Comparison of ENCODE assay signal across 8 cellular contexts in the genomic region with DNA sequence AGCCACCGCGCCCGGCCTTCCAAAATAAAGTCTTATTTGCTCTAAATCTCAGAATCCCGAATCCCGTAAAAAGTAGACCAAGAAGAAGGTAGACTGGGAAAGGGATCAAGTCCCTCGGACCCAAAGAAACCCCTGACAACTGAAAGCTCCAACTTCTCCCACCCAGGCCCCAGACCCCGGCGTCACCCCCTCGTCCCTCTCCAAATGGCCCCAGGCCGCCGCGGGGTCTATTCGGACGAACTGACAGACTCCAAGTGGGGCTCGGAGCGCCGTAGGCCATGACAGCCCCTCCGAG. TPM values are rescaled to one million over a fixed set of nuclear protein-coding genes. Genes with fewer than 3 reads are reported as not detected.
DNase-seq lines count a peak whose midpoint lies in the region; ATAC-seq and TF ChIP-seq lines count a peak whose summit lies in the region.

No MANE protein-coding gene starts in this region.

- TF ChIP-seq RAD21 in liver (IDR thresholded peaks at IDR 0.05), result no peak

- H3K4me1 ChIP-seq in liver (ENCODE audit: control insufficient read depth in 4 of 4, insufficient read depth in 4 of 4, low read length in 3 of 4), result peaks cover 3 to 17% (median 6%) of the 10 kb centered on the region in 4 donors
- peaks cover 0 to 52% (median 29%) of the 10 kb centered on the region in 4 donors for H3K4me1 ChIP-seq in tibial artery

- no peaks in the 10 kb centered on the region for H3K36me3 ChIP-seq in liver (ENCODE audit: control insufficient read depth in 4 of 4, insufficient read depth in 3 of 4, low read depth in 1 of 4, low read length in 3 of 4)
- H3K36me3 ChIP-seq in tibial artery, result no peaks in the 10 kb centered on the region

- CTCF ChIA-PET in activated CD8-positive, alpha-beta memory T cell treated with anti-CD3 and anti-CD28 coated beads, Interleukin-2, amount 10 ng/mL, durations not matched to agents 7 days and 5 days (lab: Charles Lee), result interaction anchor here (1.0 to 5.0 kb wide), 3 partner anchors 13 to 61 kb away, joined by 3 to 28 read pairs (median 7); no protein-coding TSS in a partner anchor

- intact Hi-C loops in tibial artery (cut with DNase I; ENCODE audit: low total_unique reads), result loop anchor here (5.0 to 10.0 kb wide), 2 partner anchors 54 to 214 kb away; partner anchors contain the start of gene ADGRL1

- peaks cover 38% of the 10 kb centered on the region for H3K4me1 Mint-ChIP-seq in activated CD8-positive, alpha-beta memory T cell treated with anti-CD3 and anti-CD28 coated beads, Interleukin-2, amount 10 ng/mL, durations not matched to agents 7 days and 5 days

- H3K9me3 Mint-ChIP-seq in activated CD8-positive, alpha-beta memory T cell treated with anti-CD3 and anti-CD28 coated beads, Interleukin-2, amount 10 ng/mL, durations not matched to agents 7 days and 5 days (ENCODE audit: low read depth), result no peaks in the 10 kb centered on the region

- H3K4me3 Mint-ChIP-seq in activated CD8-positive, alpha-beta memory T cell treated with anti-CD3 and anti-CD28 coated beads, Interleukin-2, amount 10 ng/mL, durations not matched to agents 7 days and 5 days, result peak overlapping the region; percentile 86

- H3K27me3 Mint-ChIP-seq in activated CD8-positive, alpha-beta memory T cell treated with anti-CD3 and anti-CD28 coated beads, Interleukin-2, amount 10 ng/mL, durations not matched to agents 7 days and 5 days, result no peaks in the 10 kb centered on the region

- ATAC-seq in activated CD8-positive, alpha-beta memory T cell treated with anti-CD3 and anti-CD28 coated beads, Interleukin-2, amount 10 ng/mL, durations not matched to agents 7 days and 5 days, result no peak

- H3K9ac ChIP-seq in liver (ENCODE audit: low read depth in 1 of 2, low read length in 2 of 2), result peak overlapping the region; percentile 51 to 60

- H3K27ac ChIP-seq in angular gyrus (ENCODE audit: low read depth, low read length) (peak overlapping the region; percentile 74), liver (ENCODE audit: low read depth in 1 of 2, low read length in 2 of 2) (peak overlapping the region; percentile 76 to 82), tibial artery (peak overlapping the region; percentile 93)

- H3K27me3 ChIP-seq in liver (ENCODE audit: control insufficient read depth in 4 of 4, insufficient read depth in 4 of 4, low read length in 3 of 4), result no peaks in the 10 kb centered on the region
- H3K27me3 ChIP-seq in tibial artery, result no peaks in the 10 kb centered on the region

- peaks cover 32% of the 10 kb centered on the region for H3K36me3 Mint-ChIP-seq in activated CD8-positive, alpha-beta memory T cell treated with anti-CD3 and anti-CD28 coated beads, Interleukin-2, amount 10 ng/mL, durations not matched to agents 7 days and 5 days

- H3K4me3 ChIP-seq in liver (ENCODE audit: low read depth in 1 of 3, low read length in 3 of 3), result peak overlapping the region; percentile 76 to 78 (median 77)
- peak overlapping the region; percentile 81 to 88 for H3K4me3 ChIP-seq in tibial artery

- no peaks in the 10 kb centered on the region for H3K9me3 ChIP-seq in liver (ENCODE audit: control insufficient read depth in 4 of 4, low read length in 3 of 4)
- no peaks in the 10 kb centered on the region for H3K9me3 ChIP-seq in tibial artery

- under 1% methylated on average over 18 of the region's 18 CpGs for WGBS in liver

- peak overlapping the region; percentile 94 for H3K27ac Mint-ChIP-seq in activated CD8-positive, alpha-beta memory T cell treated with anti-CD3 and anti-CD28 coated beads, Interleukin-2, amount 10 ng/mL, durations not matched to agents 7 days and 5 days

- no peak for TF ChIP-seq CTCF in liver (IDR thresholded peaks at IDR 0.05; ENCODE audit: low read depth, low read length, missing input control)
- no peak for TF ChIP-seq CTCF in tibial artery (IDR thresholded peaks at IDR 0.05)

- DNase-seq in activated CD8-positive, alpha-beta memory T cell treated with anti-CD3 and anti-CD28 coated beads, Interleukin-2, amount 10 ng/mL, durations not matched to agents 7 days and 5 days, result no peak
- DNase-seq in activated CD8-positive, alpha-beta memory T cell treated with anti-CD3 and anti-CD28 coated beads for 24 hours, result no peak
- DNase-seq in tibial artery (no peak), iPS-NIHi7 (ENCODE audit: extremely low spot score) (no peak), middle frontal gyrus (ENCODE audit: extremely low spot score, low spot score) (no peak), SIG-M5 treated with dmso at 0.1 percent for 504 hours (lab: John Stamatoyannopoulos, UW; ENCODE audit: unreplicated experiment) (no peak)

TF ChIP-seq in liver, 16 proteins besides CTCF, POLR2A, EP300 and RAD21:
- TF ChIP-seq HNF4G (IDR thresholded peaks at IDR 0.05), result no peak
- TF ChIP-seq, protein P1, sequence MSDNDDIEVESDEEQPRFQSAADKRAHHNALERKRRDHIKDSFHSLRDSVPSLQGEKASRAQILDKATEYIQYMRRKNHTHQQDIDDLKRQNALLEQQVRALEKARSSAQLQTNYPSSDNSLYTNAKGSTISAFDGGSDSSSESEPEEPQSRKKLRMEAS (IDR thresholded peaks at IDR 0.05), result no peak
- TF ChIP-seq GABPA (IDR thresholded peaks at IDR 0.05 in 1 of 2, conservative IDR thresholded peaks at IDR 0.05 in 1 of 2), result no peak
- no peak for TF ChIP-seq NR2F2 (IDR thresholded peaks at IDR 0.05)
- no peak for TF ChIP-seq JUND (IDR thresholded peaks at IDR 0.05)
- no peak for TF ChIP-seq TAF1 (conservative IDR thresholded peaks at IDR 0.05)
- TF ChIP-seq SP1 (IDR thresholded peaks at IDR 0.05), result no peak

RNA-seq across cellular contexts. Expression of gene DDX39A, which starts 0.5 kb away (rescaled TPM):
- total RNA-seq in activated CD8-positive, alpha-beta memory T cell treated with anti-CD3 and anti-CD28 coated beads, Interleukin-2, amount 10 ng/mL, durations not matched to agents 7 days and 5 days, result 100 to 1,000 TPM; 273 to 311 TPM
- total RNA-seq in liver, result 10 to 100 TPM; 34.6 to 54.7 TPM
- 10 to 100 TPM; 24.9 to 36.1 TPM for polyA plus RNA-seq in liver

RNA-seq across cellular contexts. Expression of gene PKN1, which starts 14.4 kb away (rescaled TPM):
- total RNA-seq in activated CD8-positive, alpha-beta memory T cell treated with anti-CD3 and anti-CD28 coated beads, Interleukin-2, amount 10 ng/mL, durations not matched to agents 7 days and 5 days, result 100 to 1,000 TPM; 224 to 236 TPM
- 10 to 100 TPM; 24.8 to 41.6 TPM for total RNA-seq in liver
- polyA plus RNA-seq in liver, result 10 to 100 TPM; 13.7 to 19.8 TPM

RNA-seq across cellular contexts. Expression of gene ADGRE5, which starts 37.4 kb away (rescaled TPM):
- total RNA-seq in activated CD8-positive, alpha-beta memory T cell treated with anti-CD3 and anti-CD28 coated beads, Interleukin-2, amount 10 ng/mL, durations not matched to agents 7 days and 5 days, result 100 to 1,000 TPM; 276 to 311 TPM
- 10 to 100 TPM; 11.3 to 20.4 TPM for total RNA-seq in liver
- polyA plus RNA-seq in liver, result 10 to 100 TPM in 1 of 2 donors, 1 to 10 TPM in 1; 7.0 to 17.0 TPM

RNA-seq across cellular contexts. Expression of gene PTGER1, which starts 56.5 kb away (rescaled TPM):
- total RNA-seq in activated CD8-positive, alpha-beta memory T cell treated with anti-CD3 and anti-CD28 coated beads, Interleukin-2, amount 10 ng/mL, durations not matched to agents 7 days and 5 days, result under 1 TPM in 1 of 2 experiments, not detected in 1; 0.40 TPM
- total RNA-seq in liver, result under 1 TPM in 1 of 2 donors, not detected in 1; 0.42 TPM
- polyA plus RNA-seq in liver, result under 1 TPM; 0.15 to 0.22 TPM

Comparison
In these comparisons a context has a peak if more than half of its experiments do, and no peak if none do; other contexts are left out.
1. RNA of gene DDX39A, which starts 0.5 kb away (total RNA-seq): 273 to 311 TPM in activated CD8-positive, alpha-beta memory T cell treated with anti-CD3 and anti-CD28 coated beads, Interleukin-2, amount 10 ng/mL, durations not matched to agents 7 days and 5 days; 34.6 to 54.7 TPM in liver; every median in the first group is over 4 times any median in the second.
2. RNA of gene PKN1, which starts 14.4 kb away (total RNA-seq): 224 to 236 TPM in activated CD8-positive, alpha-beta memory T cell treated with anti-CD3 and anti-CD28 coated beads, Interleukin-2, amount 10 ng/mL, durations not matched to agents 7 days and 5 days; 24.8 to 41.6 TPM in liver; every median in the first group is over 4 times any median in the second.
3. RNA of gene ADGRE5, which starts 37.4 kb away (total RNA-seq): 276 to 311 TPM in activated CD8-positive, alpha-beta memory T cell treated with anti-CD3 and anti-CD28 coated beads, Interleukin-2, amount 10 ng/mL, durations not matched to agents 7 days and 5 days; 11.3 to 20.4 TPM in liver; every median in the first group is over 10 times any median in the second.
4. Peak in every context shown above with its lines, with median percentiles within 50 percentile points of each other: H3K27ac ChIP-seq.